In genomic region chr6:88263591-88263990, GRCh38 we compare ENCODE assay signal across 26 cellular contexts.
DNase-seq lines count a peak whose midpoint lies in the region; FAIRE-seq and TF ChIP-seq lines count a peak whose summit lies in the region.
"Had no signal": no experiment of that assay in that cellular context is flagged by ENCODE, and none has a peak within 500 bp of the region (broad histone marks: within the 10 kb centered on the region; RNA-seq: fewer than 3 reads in every experiment).

No MANE protein-coding gene starts in this region.

- H3K9me3 ChIP-seq in H9 (ENCODE audit: control insufficient read depth, low read depth, low read length) = no peaks in the 10 kb centered on the region
- H3K9me3 ChIP-seq in transverse colon = no peaks in the 10 kb centered on the region
- no peaks in the 10 kb centered on the region for H3K9me3 ChIP-seq in vagina
- H3K9me3 ChIP-seq: colonic mucosa, upper lobe of right lung had no signal

- no peak overlapping the region for H3T11ph ChIP-seq in H9 (ENCODE audit: low read length)

- no peaks in the 10 kb centered on the region for H3K23me2 ChIP-seq in H9 (ENCODE audit: insufficient read length, low read depth, low read length, poor library complexity, severe bottlenecking)

- intact Hi-C loops in transverse colon (cut with DNase I; ENCODE audit: low total_unique reads) (no loop called here), vagina (cut with DNase I) (no loop called here)

- no peak overlapping the region for H3K56ac ChIP-seq in H9 (ENCODE audit: insufficient read length, low read depth, low read length)

- no peak overlapping the region for H3K9ac ChIP-seq in H9 (ENCODE audit: extremely low read depth, insufficient read length, low read length)

- no peak overlapping the region for H4K91ac ChIP-seq in H9 (ENCODE audit: insufficient read length, low read depth, low read length)

- WGBS in H9 (ENCODE audit: extremely low coverage, insufficient read length, low lambda C conversion rate) = no CpG with 5 or more reads among the region's 3 CpGs
- 61 to 83% methylated on average over 1 to 3 of the region's 3 CpGs for WGBS in transverse colon (ENCODE audit: low coverage in 1 of 2), 2 donors

- peak; percentile 77 for FAIRE-seq in bronchial epithelial cell (lab: Jason Lieb, UNC)
- FAIRE-seq: GM18507 had no signal

- H4K5ac ChIP-seq in H9 (ENCODE audit: insufficient read length, low read depth, low read length) = no peak overlapping the region

- no peak overlapping the region for H2BK15ac ChIP-seq in H9 (ENCODE audit: low read depth, low read length)

- H3K27ac Mint-ChIP-seq in H9 (0 out of 7 replicates have a peak overlapping the region, but pooled peaks of 1 of the 3 experiments have one; percentile 4), nephron progenitor cell (peak overlapping the region; percentile 0)
- H3K27ac Mint-ChIP-seq: activated CD4-positive, alpha-beta memory T cell treated with anti-CD3 and anti-CD28 coated beads, Interleukin-2, amount 10 ng/mL, durations not matched to agents 7 days and 5 days; activated naive CD4-positive, alpha-beta T cell treated with anti-CD3 and anti-CD28 coated beads for 36 hours; naive thymus-derived CD4-positive, alpha-beta T cell; progenitor cell of endocrine pancreas had no signal

- H3K27me3 Mint-ChIP-seq in H9 (ENCODE audit: low read depth) (no peaks in the 10 kb centered on the region), nephron progenitor cell (ENCODE audit: low read depth, poor library complexity) (no peaks in the 10 kb centered on the region)
- H3K27me3 Mint-ChIP-seq: progenitor cell of endocrine pancreas had no signal

- in situ Hi-C loops in transverse colon (cut with MboI; ENCODE audit: low pct_ligation_motif_present in 1 of 4, low pct_unique_long_range_greater_than_20kb in 1 of 4, low sequenced_read_pairs in 3 of 4) = no loop called here

- H3K27me3 ChIP-seq in H9 (ENCODE audit: insufficient read depth, low read length) (no peaks in the 10 kb centered on the region), bronchial epithelial cell (ENCODE audit: control insufficient read depth, insufficient read depth, low read length) (no peaks in the 10 kb centered on the region), transverse colon (no peaks in the 10 kb centered on the region), vagina (no peaks in the 10 kb centered on the region)
- H3K27me3 ChIP-seq: colonic mucosa, upper lobe of right lung had no signal

- H3K4me3 ChIP-seq in bronchial epithelial cell (ENCODE audit: low read depth, low read length) (no peak overlapping the region), transverse colon (no peak overlapping the region), vagina (no peak overlapping the region)
- H3K4me3 ChIP-seq: colonic mucosa, skin epidermis, upper lobe of right lung had no signal

- no peak overlapping the region for H2BK20ac ChIP-seq in H9 (ENCODE audit: low read depth, low read length, poor library complexity, severe bottlenecking)

- no peak overlapping the region for H3K23ac ChIP-seq in H9 (ENCODE audit: insufficient read length, low read depth, low read length)

- H3K9me3 Mint-ChIP-seq in H9 (no peaks in the 10 kb centered on the region), nephron progenitor cell (peaks cover 3% of the 10 kb centered on the region)
- H3K9me3 Mint-ChIP-seq: activated CD4-positive, alpha-beta memory T cell treated with anti-CD3 and anti-CD28 coated beads, Interleukin-2, amount 10 ng/mL, durations not matched to agents 7 days and 5 days; activated naive CD4-positive, alpha-beta T cell treated with anti-CD3 and anti-CD28 coated beads for 36 hours; stimulated activated naive CD8-positive, alpha-beta T cell treated with anti-CD3 and anti-CD28 coated beads, Interleukin-15, amount 100 ng/mL, for 72 hours had no signal

- H3K79me1 ChIP-seq in H9 (ENCODE audit: insufficient read depth, low read depth, low read length, poor library complexity, severe bottlenecking) = no peaks in the 10 kb centered on the region

- H2BK12ac ChIP-seq in H9 (ENCODE audit: insufficient read length, low read depth, low read length) = no peak overlapping the region

- H3K79me2 ChIP-seq in H9 (ENCODE audit: insufficient read depth, low read length) = no peaks in the 10 kb centered on the region

- no peak overlapping the region for H3K4me2 ChIP-seq in H9 (ENCODE audit: insufficient read depth, insufficient read length, low read length)

- no peak overlapping the region for H3K14ac ChIP-seq in H9 (ENCODE audit: insufficient read depth, low read length)

- no peak overlapping the region for H2AFZ ChIP-seq in H9 (ENCODE audit: low read length)

- no peak overlapping the region for H3K4ac ChIP-seq in H9 (ENCODE audit: low read depth, low read length)

- H4K20me1 ChIP-seq in H9 (ENCODE audit: control insufficient read depth, insufficient read depth, insufficient read length) = no peaks in the 10 kb centered on the region

- H3K36me3 ChIP-seq in bronchial epithelial cell (ENCODE audit: control insufficient read depth, insufficient read depth, low read length) = no peaks in the 10 kb centered on the region
- no peaks in the 10 kb centered on the region for H3K36me3 ChIP-seq in transverse colon
- H3K36me3 ChIP-seq in vagina = no peaks in the 10 kb centered on the region
- H3K36me3 ChIP-seq: colonic mucosa, upper lobe of right lung had no signal

- peaks cover 5 to 7% of the 10 kb centered on the region in 2 experiments; a peak in 3 of 4 replicates for H3K4me1 Mint-ChIP-seq in H9
- H3K4me1 Mint-ChIP-seq in nephron progenitor cell = peaks cover 14% of the 10 kb centered on the region
- H3K4me1 Mint-ChIP-seq: activated CD4-positive, alpha-beta memory T cell treated with anti-CD3 and anti-CD28 coated beads, Interleukin-2, amount 10 ng/mL, durations not matched to agents 7 days and 5 days; stimulated activated naive CD8-positive, alpha-beta T cell treated with anti-CD3 and anti-CD28 coated beads, Interleukin-15, amount 100 ng/mL, for 72 hours had no signal

- TF ChIP-seq CTCF in H9 (conservative IDR thresholded peaks at IDR 0.05) = no peak
- TF ChIP-seq CTCF in bronchial epithelial cell (IDR thresholded peaks at IDR 0.05; ENCODE audit: insufficient read depth, low read length, severe bottlenecking) = no peak
- TF ChIP-seq CTCF in nephron progenitor cell (IDR thresholded peaks at IDR 0.05) = no peak
- no peak for TF ChIP-seq CTCF in transverse colon (IDR thresholded peaks at IDR 0.05)
- TF ChIP-seq CTCF in vagina (IDR thresholded peaks at IDR 0.05) = no peak

- H3K4me3 Mint-ChIP-seq in H9 (no peak overlapping the region), nephron progenitor cell (no peak overlapping the region)
- H3K4me3 Mint-ChIP-seq: activated CD4-positive, alpha-beta memory T cell treated with anti-CD3 and anti-CD28 coated beads, Interleukin-2, amount 10 ng/mL, durations not matched to agents 7 days and 5 days; activated naive CD4-positive, alpha-beta T cell treated with anti-CD3 and anti-CD28 coated beads for 36 hours; stimulated activated naive CD8-positive, alpha-beta T cell treated with anti-CD3 and anti-CD28 coated beads, Interleukin-15, amount 100 ng/mL, for 72 hours had no signal

- H3K27ac ChIP-seq in H9 (ENCODE audit: insufficient read length, low read depth, low read length) (no peak overlapping the region), transverse colon (no peak overlapping the region), vagina (no peak overlapping the region)
- H3K27ac ChIP-seq: colonic mucosa, skin epidermis, upper lobe of right lung had no signal

- H2BK5ac ChIP-seq in H9 (ENCODE audit: insufficient read length, low read length) = no peak overlapping the region

- H2AK5ac ChIP-seq in H9 (ENCODE audit: insufficient read length, low read length) = no peak overlapping the region

- H3K36me3 Mint-ChIP-seq in H9 (ENCODE audit: insufficient read depth in 1 of 3, low read depth in 3 of 3) (no peaks in the 10 kb centered on the region), nephron progenitor cell (ENCODE audit: low read depth) (no peaks in the 10 kb centered on the region)

- H3K4me1 ChIP-seq in H9 (ENCODE audit: insufficient read depth, low read length) (no peaks in the 10 kb centered on the region), transverse colon (no peaks in the 10 kb centered on the region), vagina (no peaks in the 10 kb centered on the region)
- H3K4me1 ChIP-seq: colonic mucosa, upper lobe of right lung had no signal

- no peak overlapping the region for H3K18ac ChIP-seq in H9 (ENCODE audit: insufficient read length, low read depth, low read length)

- H2BK120ac ChIP-seq in H9 (ENCODE audit: low read depth, low read length, poor library complexity, severe bottlenecking) = no peak overlapping the region

- no peak overlapping the region for H4K8ac ChIP-seq in H9 (replicated peaks; ENCODE audit: insufficient read length, low read depth, low read length)

- DNase-seq in H9 (peak; percentile 53), NCI-H226 (peak; percentile 47), bronchial epithelial cell (ENCODE audit: low read depth) (no peak), nephron progenitor cell (no peak), transverse colon (no peak), NCI-H2107 (lab: John Stamatoyannopoulos, UW) (no peak), putamen (ENCODE audit: low spot score) (no peak), vagina (ENCODE audit: extremely low spot score in 2 of 2) (no peak)
- DNase-seq: activated CD4-positive, alpha-beta memory T cell treated with anti-CD3 and anti-CD28 coated beads, Interleukin-2, amount 10 ng/mL, durations not matched to agents 7 days and 5 days; activated naive CD4-positive, alpha-beta T cell treated with anti-CD3 and anti-CD28 coated beads for 36 hours; activated T-cell treated with anti-CD3 and anti-CD28 coated beads, Interleukin-2, amount 50 U/mL, for 1 hour; aorta; colonic mucosa; EL; foreskin fibroblast; KG1; kidney glomerular epithelial cell; mesenchymal stem cell; naive thymus-derived CD4-positive, alpha-beta T cell; NCI-H1436; SHP77 treated with DMSO at 0.1 percent for 48 hours; stimulated activated naive CD8-positive, alpha-beta T cell treated with anti-CD3 and anti-CD28 coated beads, Interleukin-15, amount 100 ng/mL, for 72 hours; upper lobe of right lung had no signal

- no peak for TF ChIP-seq EP300 in transverse colon (IDR thresholded peaks at IDR 0.05; ENCODE audit: low read depth)

- TF ChIP-seq POLR2A in transverse colon (IDR thresholded peaks at IDR 0.05) (no peak), vagina (IDR thresholded peaks at IDR 0.05) (no peak)

Comparison
In these comparisons a context has a peak if more than half of its experiments do, and no peak if none do; other contexts are left out.
1. DNase-seq: peak in H9 (single experiment) and NCI-H226 (single experiment); none in bronchial epithelial cell (single experiment), nephron progenitor cell (single experiment), transverse colon (single experiment), NCI-H2107 (single experiment), putamen (single experiment) and vagina (0 of 2).